1 cellular context compared by ENCODE assay signal in the genomic region with DNA sequence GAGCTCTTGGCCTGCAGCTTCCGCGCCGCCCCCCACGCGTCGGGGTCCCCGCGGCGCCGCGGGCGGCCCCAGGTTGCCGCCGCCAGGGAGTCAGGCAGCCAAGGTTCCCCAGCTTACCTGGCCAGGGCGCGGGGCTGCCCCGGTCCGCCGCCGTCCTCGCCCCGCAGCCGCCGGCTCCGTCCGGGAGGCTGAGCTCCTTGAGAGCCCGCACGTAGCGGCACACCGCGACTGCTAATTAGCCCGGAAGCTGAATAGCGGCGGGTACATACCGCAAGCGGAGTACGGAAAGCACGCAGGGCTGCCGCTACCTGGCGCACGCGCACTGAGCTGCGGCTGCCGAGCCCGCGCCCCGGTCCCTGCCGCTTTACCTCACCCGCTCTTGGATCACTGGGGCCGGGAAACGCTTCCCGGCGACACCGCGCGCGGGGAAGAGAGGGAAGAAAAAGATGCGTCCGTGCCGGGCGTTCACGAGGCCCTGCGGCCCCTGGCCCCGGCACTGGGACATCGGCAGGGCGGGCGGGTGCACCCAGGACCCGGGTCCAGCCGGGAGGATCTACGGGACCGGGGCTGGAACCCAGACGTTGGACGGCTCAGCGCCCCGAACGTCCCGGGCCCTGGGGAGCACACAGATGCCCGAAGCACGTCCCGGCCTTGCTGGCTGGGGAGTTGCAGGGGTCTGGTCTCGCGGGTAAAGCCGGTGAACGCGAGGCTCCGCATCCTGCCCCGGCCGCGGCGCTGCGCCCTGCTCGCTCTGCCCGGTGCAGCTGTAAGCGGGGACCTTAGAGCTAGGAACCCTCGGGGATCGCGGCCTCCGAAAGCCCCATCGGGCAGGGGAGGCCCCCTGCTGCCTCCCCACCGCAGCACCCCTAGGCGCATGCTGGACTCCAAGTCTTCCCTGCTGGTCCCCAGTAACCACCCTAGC.
TF ChIP-seq lines count a peak whose summit lies in the region.

A gene with protein sequence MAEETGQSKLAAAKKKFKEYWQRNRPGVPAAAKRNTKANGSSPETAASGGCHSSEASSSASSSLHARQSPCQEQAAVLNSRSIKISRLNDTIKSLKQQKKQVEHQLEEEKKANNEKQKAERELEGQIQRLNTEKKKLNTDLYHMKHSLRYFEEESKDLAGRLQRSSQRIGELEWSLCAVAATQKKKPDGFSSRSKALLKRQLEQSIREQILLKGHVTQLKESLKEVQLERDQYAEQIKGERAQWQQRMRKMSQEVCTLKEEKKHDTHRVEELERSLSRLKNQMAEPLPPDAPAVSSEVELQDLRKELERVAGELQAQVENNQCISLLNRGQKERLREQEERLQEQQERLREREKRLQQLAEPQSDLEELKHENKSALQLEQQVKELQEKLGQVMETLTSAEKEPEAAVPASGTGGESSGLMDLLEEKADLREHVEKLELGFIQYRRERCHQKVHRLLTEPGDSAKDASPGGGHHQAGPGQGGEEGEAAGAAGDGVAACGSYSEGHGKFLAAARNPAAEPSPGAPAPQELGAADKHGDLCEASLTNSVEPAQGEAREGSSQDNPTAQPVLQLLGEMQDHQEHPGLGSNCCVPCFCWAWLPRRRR (minus strand): TSS at position 253 of the 922 bp plus-strand sequence. CDS start 47,739 bp downstream, outside the sequence.

TF ChIP-seq in K562, 482 proteins besides CTCF, POLR2A, EP300 and RAD21 (continued from another document and continues in another):
- TF ChIP-seq, protein P1, sequence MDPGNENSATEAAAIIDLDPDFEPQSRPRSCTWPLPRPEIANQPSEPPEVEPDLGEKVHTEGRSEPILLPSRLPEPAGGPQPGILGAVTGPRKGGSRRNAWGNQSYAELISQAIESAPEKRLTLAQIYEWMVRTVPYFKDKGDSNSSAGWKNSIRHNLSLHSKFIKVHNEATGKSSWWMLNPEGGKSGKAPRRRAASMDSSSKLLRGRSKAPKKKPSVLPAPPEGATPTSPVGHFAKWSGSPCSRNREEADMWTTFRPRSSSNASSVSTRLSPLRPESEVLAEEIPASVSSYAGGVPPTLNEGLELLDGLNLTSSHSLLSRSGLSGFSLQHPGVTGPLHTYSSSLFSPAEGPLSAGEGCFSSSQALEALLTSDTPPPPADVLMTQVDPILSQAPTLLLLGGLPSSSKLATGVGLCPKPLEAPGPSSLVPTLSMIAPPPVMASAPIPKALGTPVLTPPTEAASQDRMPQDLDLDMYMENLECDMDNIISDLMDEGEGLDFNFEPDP (CRISPR knock-in tag; IDR thresholded peaks at IDR 0.05), result no peak
- TF ChIP-seq, protein P2, sequence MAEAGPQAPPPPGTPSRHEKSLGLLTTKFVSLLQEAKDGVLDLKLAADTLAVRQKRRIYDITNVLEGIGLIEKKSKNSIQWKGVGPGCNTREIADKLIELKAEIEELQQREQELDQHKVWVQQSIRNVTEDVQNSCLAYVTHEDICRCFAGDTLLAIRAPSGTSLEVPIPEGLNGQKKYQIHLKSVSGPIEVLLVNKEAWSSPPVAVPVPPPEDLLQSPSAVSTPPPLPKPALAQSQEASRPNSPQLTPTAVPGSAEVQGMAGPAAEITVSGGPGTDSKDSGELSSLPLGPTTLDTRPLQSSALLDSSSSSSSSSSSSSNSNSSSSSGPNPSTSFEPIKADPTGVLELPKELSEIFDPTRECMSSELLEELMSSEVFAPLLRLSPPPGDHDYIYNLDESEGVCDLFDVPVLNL (CRISPR knock-in tag; IDR thresholded peaks at IDR 0.05; ENCODE audit: low read depth), result no peak
- TF ChIP-seq CSDE1 (IDR thresholded peaks at IDR 0.05) (no peak), SMAD3 (CRISPR knock-in tag; conservative IDR thresholded peaks at IDR 0.05) (no peak), ZNF165 (CRISPR knock-in tag; IDR thresholded peaks at IDR 0.05; ENCODE audit: borderline replicate concordance) (no peak), RBBP5 (IDR thresholded peaks at IDR 0.05; ENCODE audit: borderline replicate concordance, insufficient read depth, low read length, poor library complexity, severe bottlenecking) (peak; percentile 48), ZNF124 (CRISPR knock-in tag; IDR thresholded peaks at IDR 0.05) (no peak), ZNF696 (CRISPR knock-in tag; conservative IDR thresholded peaks at IDR 0.05) (no peak), ZNF24 (IDR thresholded peaks at IDR 0.05) (peak; percentile 98), HDAC3 (IDR thresholded peaks at IDR 0.05; ENCODE audit: borderline replicate concordance, partially characterized antibody) (peak; percentile 93), BACH1 (tag; IDR thresholded peaks at IDR 0.05) (no peak), PHB (CRISPR knock-in tag; IDR thresholded peaks at IDR 0.05) (no peak), TEAD1 (CRISPR knock-in tag; IDR thresholded peaks at IDR 0.05) (peak in 1 of 2 experiments; percentile 63; a peak in 1 of 4 replicates), SLC30A9 (CRISPR knock-in tag; IDR thresholded peaks at IDR 0.05) (no peak), MYC (IDR thresholded peaks at IDR 0.05; ENCODE audit: low read depth, low read length) (0 out of 2 replicates have a peak, but pooled peaks have one; percentile 22), MYC (CRISPR knock-in tag; IDR thresholded peaks at IDR 0.05; ENCODE audit: borderline replicate concordance, low read depth) (no peak), RFX7 (CRISPR knock-in tag; IDR thresholded peaks at IDR 0.05) (no peak), ZBTB17 (CRISPR knock-in tag; IDR thresholded peaks at IDR 0.05) (no peak), SUPT5H (IDR thresholded peaks at IDR 0.05) (peak; percentile 59; the same call in 1 of the 2 replicates), ERF (CRISPR knock-in tag; IDR thresholded peaks at IDR 0.05) (no peak), YBX1 (IDR thresholded peaks at IDR 0.05) (no peak), THRAP3 (IDR thresholded peaks at IDR 0.05; ENCODE audit: borderline replicate concordance) (no peak), CREM (IDR thresholded peaks at IDR 0.05; ENCODE audit: low read depth) (peak; percentile 44; the same call in 1 of the 2 replicates), ZNF3 (CRISPR knock-in tag; IDR thresholded peaks at IDR 0.05) (no peak)
- TF ChIP-seq, protein P3, sequence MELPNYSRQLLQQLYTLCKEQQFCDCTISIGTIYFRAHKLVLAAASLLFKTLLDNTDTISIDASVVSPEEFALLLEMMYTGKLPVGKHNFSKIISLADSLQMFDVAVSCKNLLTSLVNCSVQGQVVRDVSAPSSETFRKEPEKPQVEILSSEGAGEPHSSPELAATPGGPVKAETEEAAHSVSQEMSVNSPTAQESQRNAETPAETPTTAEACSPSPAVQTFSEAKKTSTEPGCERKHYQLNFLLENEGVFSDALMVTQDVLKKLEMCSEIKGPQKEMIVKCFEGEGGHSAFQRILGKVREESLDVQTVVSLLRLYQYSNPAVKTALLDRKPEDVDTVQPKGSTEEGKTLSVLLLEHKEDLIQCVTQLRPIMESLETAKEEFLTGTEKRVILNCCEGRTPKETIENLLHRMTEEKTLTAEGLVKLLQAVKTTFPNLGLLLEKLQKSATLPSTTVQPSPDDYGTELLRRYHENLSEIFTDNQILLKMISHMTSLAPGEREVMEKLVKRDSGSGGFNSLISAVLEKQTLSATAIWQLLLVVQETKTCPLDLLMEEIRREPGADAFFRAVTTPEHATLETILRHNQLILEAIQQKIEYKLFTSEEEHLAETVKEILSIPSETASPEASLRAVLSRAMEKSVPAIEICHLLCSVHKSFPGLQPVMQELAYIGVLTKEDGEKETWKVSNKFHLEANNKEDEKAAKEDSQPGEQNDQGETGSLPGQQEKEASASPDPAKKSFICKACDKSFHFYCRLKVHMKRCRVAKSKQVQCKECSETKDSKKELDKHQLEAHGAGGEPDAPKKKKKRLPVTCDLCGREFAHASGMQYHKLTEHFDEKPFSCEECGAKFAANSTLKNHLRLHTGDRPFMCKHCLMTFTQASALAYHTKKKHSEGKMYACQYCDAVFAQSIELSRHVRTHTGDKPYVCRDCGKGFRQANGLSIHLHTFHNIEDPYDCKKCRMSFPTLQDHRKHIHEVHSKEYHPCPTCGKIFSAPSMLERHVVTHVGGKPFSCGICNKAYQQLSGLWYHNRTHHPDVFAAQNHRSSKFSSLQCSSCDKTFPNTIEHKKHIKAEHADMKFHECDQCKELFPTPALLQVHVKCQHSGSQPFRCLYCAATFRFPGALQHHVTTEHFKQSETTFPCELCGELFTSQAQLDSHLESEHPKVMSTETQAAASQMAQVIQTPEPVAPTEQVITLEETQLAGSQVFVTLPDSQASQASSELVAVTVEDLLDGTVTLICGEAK (IDR thresholded peaks at IDR 0.05), result 0 out of 2 replicates have a peak, but pooled peaks have one; percentile 46
- TF ChIP-seq, protein P3 (CRISPR knock-in tag; IDR thresholded peaks at IDR 0.05), result no peak
- TF ChIP-seq, protein P4, sequence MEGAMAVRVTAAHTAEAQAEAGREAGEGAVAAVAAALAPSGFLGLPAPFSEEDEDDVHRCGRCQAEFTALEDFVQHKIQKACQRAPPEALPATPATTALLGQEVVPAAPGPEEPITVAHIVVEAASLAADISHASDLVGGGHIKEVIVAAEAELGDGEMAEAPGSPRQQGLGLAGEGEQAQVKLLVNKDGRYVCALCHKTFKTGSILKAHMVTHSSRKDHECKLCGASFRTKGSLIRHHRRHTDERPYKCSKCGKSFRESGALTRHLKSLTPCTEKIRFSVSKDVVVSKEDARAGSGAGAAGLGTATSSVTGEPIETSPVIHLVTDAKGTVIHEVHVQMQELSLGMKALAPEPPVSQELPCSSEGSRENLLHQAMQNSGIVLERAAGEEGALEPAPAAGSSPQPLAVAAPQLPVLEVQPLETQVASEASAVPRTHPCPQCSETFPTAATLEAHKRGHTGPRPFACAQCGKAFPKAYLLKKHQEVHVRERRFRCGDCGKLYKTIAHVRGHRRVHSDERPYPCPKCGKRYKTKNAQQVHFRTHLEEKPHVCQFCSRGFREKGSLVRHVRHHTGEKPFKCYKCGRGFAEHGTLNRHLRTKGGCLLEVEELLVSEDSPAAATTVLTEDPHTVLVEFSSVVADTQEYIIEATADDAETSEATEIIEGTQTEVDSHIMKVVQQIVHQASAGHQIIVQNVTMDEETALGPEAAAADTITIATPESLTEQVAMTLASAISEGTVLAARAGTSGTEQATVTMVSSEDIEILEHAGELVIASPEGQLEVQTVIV (CRISPR knock-in tag; IDR thresholded peaks at IDR 0.05; ENCODE audit: borderline replicate concordance), result no peak
- TF ChIP-seq, protein P5, sequence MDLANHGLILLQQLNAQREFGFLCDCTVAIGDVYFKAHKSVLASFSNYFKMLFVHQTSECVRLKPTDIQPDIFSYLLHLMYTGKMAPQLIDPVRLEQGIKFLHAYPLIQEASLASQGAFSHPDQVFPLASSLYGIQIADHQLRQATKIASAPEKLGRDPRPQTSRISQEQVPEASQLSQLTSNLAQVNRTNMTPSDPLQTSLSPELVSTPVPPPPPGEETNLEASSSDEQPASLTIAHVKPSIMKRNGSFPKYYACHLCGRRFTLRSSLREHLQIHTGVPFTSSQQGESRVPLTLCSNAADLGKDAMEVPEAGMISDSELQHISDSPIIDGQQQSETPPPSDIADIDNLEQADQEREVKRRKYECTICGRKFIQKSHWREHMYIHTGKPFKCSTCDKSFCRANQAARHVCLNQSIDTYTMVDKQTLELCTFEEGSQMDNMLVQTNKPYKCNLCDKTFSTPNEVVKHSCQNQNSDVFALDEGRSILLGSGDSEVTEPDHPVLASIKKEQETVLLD (IDR thresholded peaks at IDR 0.05), result peak; percentile 81
- TF ChIP-seq, protein P6, sequence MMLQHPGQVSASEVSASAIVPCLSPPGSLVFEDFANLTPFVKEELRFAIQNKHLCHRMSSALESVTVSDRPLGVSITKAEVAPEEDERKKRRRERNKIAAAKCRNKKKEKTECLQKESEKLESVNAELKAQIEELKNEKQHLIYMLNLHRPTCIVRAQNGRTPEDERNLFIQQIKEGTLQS (IDR thresholded peaks at IDR 0.05), result no peak
- TF ChIP-seq, protein P6 (CRISPR knock-in tag; conservative IDR thresholded peaks at IDR 0.05), result no peak
